In the genomic region with DNA sequence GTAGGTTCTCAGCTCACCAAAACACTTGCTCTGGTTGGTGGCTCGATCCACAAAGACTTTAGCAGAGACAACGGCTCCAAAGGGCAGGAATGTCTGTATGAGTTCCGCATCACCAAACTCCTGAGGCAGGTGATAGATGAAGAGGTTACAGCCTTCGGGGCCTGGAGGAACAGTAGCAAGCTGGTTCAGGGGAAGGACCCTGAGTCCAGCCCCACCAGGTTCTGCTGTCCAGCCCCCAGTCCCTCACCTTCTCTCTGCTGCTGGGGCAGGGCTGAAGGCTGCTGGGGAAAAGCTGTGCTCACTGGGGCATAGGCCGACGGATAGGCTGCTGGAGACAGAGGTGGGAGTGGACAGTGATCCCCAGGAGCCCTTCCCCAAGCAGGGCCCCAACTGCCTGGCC, we compare ENCODE assay signal across 29 cellular contexts. TPM values are rescaled to one million over a fixed set of nuclear protein-coding genes. Genes with fewer than 3 reads are reported as not detected.
"Had no signal": no experiment of that assay in that cellular context is flagged by ENCODE, and none has a peak within 500 bp of the region (broad histone marks: within the 10 kb centered on the region; RNA-seq: fewer than 3 reads in every experiment).

No MANE protein-coding gene starts in this region.

- H3K27me3 ChIP-seq: colonic mucosa had no signal

- H3K27ac ChIP-seq: colonic mucosa had no signal

- H3K4me3 Mint-ChIP-seq: activated CD4-positive, alpha-beta memory T cell treated with anti-CD3 and anti-CD28 coated beads for 36 hours; activated CD4-positive, alpha-beta T cell treated with anti-CD3 and anti-CD28 coated beads for 36 hours; activated CD4-positive, alpha-beta T cell treated with anti-CD3 and anti-CD28 coated beads, Interleukin-2, amount 10 ng/mL, durations not matched to agents 24 days and 14 days; activated CD8-positive, alpha-beta memory T cell treated with anti-CD3 and anti-CD28 coated beads, Interleukin-2, amount 10 ng/mL, durations not matched to agents 7 days and 5 days; activated CD8-positive, alpha-beta T cell treated with anti-CD3 and anti-CD28 coated beads, Interleukin-2, amount 10 ng/mL, durations not matched to agents 7 days and 5 days; activated naive CD8-positive, alpha-beta T cell; activated T-cell treated with anti-CD3 and anti-CD28 coated beads, Interleukin-2, amount 50 U/mL, for 4 hours; activated T-helper 17 cell treated with anti-CD3 and anti-CD28 coated beads, Interleukin-2, amount 50 U/mL, for 72 hours; endodermal cell had no signal

- H3K36me3 Mint-ChIP-seq: activated CD4-positive, alpha-beta memory T cell treated with anti-CD3 and anti-CD28 coated beads for 36 hours; activated CD8-positive, alpha-beta memory T cell treated with anti-CD3 and anti-CD28 coated beads, Interleukin-2, amount 10 ng/mL, durations not matched to agents 7 days and 5 days; activated naive CD8-positive, alpha-beta T cell had no signal

- H3K9me3 Mint-ChIP-seq: activated CD4-positive, alpha-beta memory T cell treated with anti-CD3 and anti-CD28 coated beads for 36 hours; activated CD4-positive, alpha-beta T cell treated with anti-CD3 and anti-CD28 coated beads, Interleukin-2, amount 10 ng/mL, durations not matched to agents 24 days and 14 days; activated T-cell treated with anti-CD3 and anti-CD28 coated beads, Interleukin-2, amount 50 U/mL, for 4 hours; activated T-helper 17 cell treated with anti-CD3 and anti-CD28 coated beads, Interleukin-2, amount 50 U/mL, for 72 hours; endodermal cell had no signal

- H3K4me1 ChIP-seq: colonic mucosa had no signal

- ATAC-seq: activated CD4-positive, alpha-beta T cell treated with anti-CD3 and anti-CD28 coated beads for 36 hours; activated CD8-positive, alpha-beta memory T cell treated with anti-CD3 and anti-CD28 coated beads, Interleukin-2, amount 10 ng/mL, durations not matched to agents 7 days and 5 days; activated CD8-positive, alpha-beta T cell treated with anti-CD3 and anti-CD28 coated beads, Interleukin-2, amount 10 ng/mL, durations not matched to agents 7 days and 5 days; activated T-cell treated with anti-CD3 and anti-CD28 coated beads, Interleukin-2, amount 50 U/mL, for 4 hours; activated T-helper 17 cell treated with anti-CD3 and anti-CD28 coated beads, Interleukin-2, amount 50 U/mL, for 72 hours; esophagus mucosa had no signal

- H3K9me3 ChIP-seq: colonic mucosa had no signal

- H3K27ac Mint-ChIP-seq: activated CD4-positive, alpha-beta memory T cell treated with anti-CD3 and anti-CD28 coated beads for 36 hours; activated CD4-positive, alpha-beta T cell treated with anti-CD3 and anti-CD28 coated beads for 36 hours; activated CD4-positive, alpha-beta T cell treated with anti-CD3 and anti-CD28 coated beads, Interleukin-2, amount 10 ng/mL, durations not matched to agents 24 days and 14 days; activated CD8-positive, alpha-beta memory T cell treated with anti-CD3 and anti-CD28 coated beads, Interleukin-2, amount 10 ng/mL, durations not matched to agents 7 days and 5 days; activated CD8-positive, alpha-beta T cell treated with anti-CD3 and anti-CD28 coated beads, Interleukin-2, amount 10 ng/mL, durations not matched to agents 7 days and 5 days; activated naive CD8-positive, alpha-beta T cell; activated T-helper 17 cell treated with anti-CD3 and anti-CD28 coated beads, Interleukin-2, amount 50 U/mL, for 72 hours; endodermal cell had no signal

- H3K4me1 Mint-ChIP-seq: activated CD4-positive, alpha-beta T cell treated with anti-CD3 and anti-CD28 coated beads for 36 hours; activated T-helper 17 cell treated with anti-CD3 and anti-CD28 coated beads, Interleukin-2, amount 50 U/mL, for 72 hours had no signal

- H3K4me3 ChIP-seq: colonic mucosa had no signal

- H3K36me3 ChIP-seq: colonic mucosa had no signal

- FAIRE-seq: astrocyte, frontal cortex had no signal

- H3K27me3 Mint-ChIP-seq: activated CD4-positive, alpha-beta memory T cell treated with anti-CD3 and anti-CD28 coated beads for 36 hours; activated CD4-positive, alpha-beta T cell treated with anti-CD3 and anti-CD28 coated beads for 36 hours; activated CD4-positive, alpha-beta T cell treated with anti-CD3 and anti-CD28 coated beads, Interleukin-2, amount 10 ng/mL, durations not matched to agents 24 days and 14 days; activated CD8-positive, alpha-beta memory T cell treated with anti-CD3 and anti-CD28 coated beads, Interleukin-2, amount 10 ng/mL, durations not matched to agents 7 days and 5 days; activated naive CD8-positive, alpha-beta T cell; activated T-helper 17 cell treated with anti-CD3 and anti-CD28 coated beads, Interleukin-2, amount 50 U/mL, for 72 hours had no signal

- DNase-seq: activated CD4-positive, alpha-beta memory T cell treated with anti-CD3 and anti-CD28 coated beads for 36 hours; activated CD4-positive, alpha-beta T cell treated with anti-CD3 and anti-CD28 coated beads for 36 hours; activated CD4-positive, alpha-beta T cell treated with anti-CD3 and anti-CD28 coated beads, Interleukin-2, amount 10 ng/mL, durations not matched to agents 24 days and 14 days; activated CD4-positive, CD25-positive, alpha-beta regulatory T cell; activated CD4-positive, CD25-positive, alpha-beta regulatory T cell treated with anti-CD3 and anti-CD28 coated beads, Interleukin-2, amount 50 U/mL, for 72 hours; activated CD8-positive, alpha-beta memory T cell treated with anti-CD3 and anti-CD28 coated beads, Interleukin-2, amount 10 ng/mL, durations not matched to agents 7 days and 5 days; activated CD8-positive, alpha-beta T cell treated with anti-CD3 and anti-CD28 coated beads, Interleukin-2, amount 10 ng/mL, durations not matched to agents 7 days and 5 days; activated effector memory CD4-positive, alpha-beta T cell treated with Interleukin-2 at 50 U/mL for 16 hours; activated gamma-delta T cell treated with Interleukin-2 at 50 U/mL for 16 hours; activated naive CD4-positive, alpha-beta T cell treated with anti-CD3 and anti-CD28 coated beads, Interleukin-2, amount 50 U/mL, for 16 hours; activated naive CD4-positive, alpha-beta T cell treated with Interleukin-2 at 50 U/mL for 16 hours; activated T-cell treated with anti-CD3 and anti-CD28 coated beads, Interleukin-2, amount 50 U/mL, for 4 hours; amniotic stem cell; anterior cingulate cortex; caudate nucleus; cerebellar nuclear complex; colonic mucosa; effector memory CD4-positive, alpha-beta T cell; endodermal cell; foreskin fibroblast; head of caudate nucleus; T-helper 2 cell had no signal

RNA-seq across cellular contexts. Expression of a gene that starts 31.7 kb away (rescaled TPM):
- total RNA-seq: astrocyte, dermis microvascular lymphatic vessel endothelial cell, epithelial cell of proximal tubule, esophagus mucosa had no signal
